In the genomic region with DNA sequence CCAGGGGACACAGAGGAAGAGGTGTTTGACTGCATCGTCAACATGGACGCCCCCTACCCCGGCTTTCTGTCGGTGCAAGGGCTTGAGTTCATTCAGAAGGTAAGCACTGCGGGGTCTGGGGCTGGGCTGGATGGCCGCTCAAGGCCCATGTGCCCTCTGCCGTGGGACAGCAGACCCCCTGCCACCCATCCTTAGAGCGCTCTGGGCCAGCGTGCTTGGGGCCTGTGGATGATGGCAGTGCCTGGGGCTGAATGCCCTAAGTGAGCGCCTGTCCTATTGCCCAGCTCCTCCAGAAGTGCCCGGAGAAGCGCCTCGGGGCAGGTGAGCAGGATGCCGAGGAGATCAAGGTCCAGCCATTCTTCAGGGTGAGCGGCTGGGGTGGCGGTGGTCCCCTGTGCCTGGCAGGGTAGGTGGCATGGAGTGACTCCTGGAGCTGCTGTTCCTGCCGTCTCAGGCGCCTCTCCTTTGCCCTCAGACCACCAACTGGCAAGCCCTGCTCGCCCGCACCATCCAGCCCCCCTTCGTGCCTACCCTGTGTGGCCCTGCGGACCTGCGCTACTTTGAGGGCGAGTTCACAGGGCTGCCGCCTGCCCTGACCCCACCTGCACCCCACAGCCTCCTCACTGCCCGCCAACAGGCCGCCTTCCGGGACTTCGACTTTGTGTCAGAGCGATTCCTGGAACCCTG, we compare ENCODE assay signal across 21 cellular contexts. TPM values are rescaled to one million over a fixed set of nuclear protein-coding genes. Genes with fewer than 3 reads are reported as not detected.
DNase-seq lines count a peak whose midpoint lies in the region; TF ChIP-seq lines count a peak whose summit lies in the region.
"Had no signal": no experiment of that assay in that cellular context is flagged by ENCODE, and none has a peak within 500 bp of the region (broad histone marks: within the 10 kb centered on the region; RNA-seq: fewer than 3 reads in every experiment).

No MANE protein-coding gene starts in this region.

- CTCF ChIA-PET in MCF 10A (lab: Yijun Ruan, JAX): interaction anchor here (0.9 kb wide), 1 partner anchor 52 kb away, joined by 4 read pairs; no protein-coding TSS in a partner anchor
- CTCF ChIA-PET in SK-N-SH (lab: Yijun Ruan, JAX): interaction anchor here (1.0 to 2.7 kb wide), 2 partner anchors 16 to 18 kb away, joined by 3 to 8 read pairs; a partner anchor contains a TSS

- TF ChIP-seq CTCF in MCF 10A (IDR thresholded peaks at IDR 0.05; ENCODE audit: unreplicated experiment) (no peak), breast epithelium (IDR thresholded peaks at IDR 0.05) (no peak), endodermal cell (conservative IDR thresholded peaks at IDR 0.05) (peak; percentile 19), suprapubic skin (IDR thresholded peaks at IDR 0.05) (no peak), SK-N-SH (IDR thresholded peaks at IDR 0.05) (no peak)

- H3K79me2 ChIP-seq in SK-N-SH (ENCODE audit: insufficient read depth): no peaks in the 10 kb centered on the region

- H3K4me1 ChIP-seq in breast epithelium (peaks cover 0 to 9% of the 10 kb centered on the region in 2 donors), endodermal cell (ENCODE audit: control insufficient read depth, insufficient read depth, low read length) (no peaks in the 10 kb centered on the region), suprapubic skin (peaks cover 33% of the 10 kb centered on the region), SK-N-SH (ENCODE audit: control insufficient read depth in 1 of 2, insufficient read depth in 2 of 2, low read depth in 1 of 2, low read length in 1 of 2) (peaks cover 0 to 14% of the 10 kb centered on the region in 2 experiments; a peak in 1 of 4 replicates)

- TF ChIP-seq POLR2A in breast epithelium (IDR thresholded peaks at IDR 0.05) (no peak), suprapubic skin (IDR thresholded peaks at IDR 0.05) (no peak)

- TF ChIP-seq RAD21 in SK-N-SH (IDR thresholded peaks at IDR 0.05; ENCODE audit: low read length): no peak

- H3K27me3 ChIP-seq in breast epithelium: no peaks in the 10 kb centered on the region
- H3K27me3 ChIP-seq in endodermal cell (ENCODE audit: control insufficient read depth, insufficient read depth, low read length, poor library complexity, severe bottlenecking): no peaks in the 10 kb centered on the region
- H3K27me3 ChIP-seq in suprapubic skin: no peaks in the 10 kb centered on the region
- no peaks in the 10 kb centered on the region for H3K27me3 ChIP-seq in SK-N-SH (ENCODE audit: insufficient read depth)
- H3K27me3 ChIP-seq: SJSA1, upper lobe of left lung had no signal

- H3K9me3 Mint-ChIP-seq in MCF 10A (ENCODE audit: unreplicated experiment): no peaks in the 10 kb centered on the region
- no peaks in the 10 kb centered on the region for H3K9me3 Mint-ChIP-seq in endodermal cell
- H3K9me3 Mint-ChIP-seq: activated naive CD8-positive, alpha-beta T cell treated with anti-CD3 and anti-CD28 coated beads, Interleukin-2, amount 10 ng/mL, durations not matched to agents 7 days and 5 days had no signal

- POLR2A ChIA-PET in MCF 10A (lab: Yijun Ruan, JAX): interaction anchor here (0.5 to 1.9 kb wide), 6 partner anchors 16 to 85 kb away, joined by 3 to 12 read pairs (median 5); a partner anchor contains a TSS
- POLR2A ChIA-PET in SK-N-SH (lab: Yijun Ruan, JAX): no interaction called here

- H3K4me2 ChIP-seq in SK-N-SH: no peak overlapping the region
- H3K4me2 ChIP-seq: KMS-11 had no signal

- BruUV-seq in MCF 10A (replicated peaks; lab: Mats Ljungman, UMichigan): no TSS peak

- H3K9ac ChIP-seq in endodermal cell (ENCODE audit: extremely low read depth, low read length, poor library complexity, severe bottlenecking) (no peak overlapping the region), SK-N-SH (no peak overlapping the region)
- H3K9ac ChIP-seq: KMS-11 had no signal

- H3K4me3 ChIP-seq in breast epithelium (no peak overlapping the region), endodermal cell (ENCODE audit: low read length) (no peak overlapping the region), suprapubic skin (no peak overlapping the region), SK-N-SH (ENCODE audit: low read depth in 2 of 2, low read length in 1 of 2) (no peak overlapping the region)
- H3K4me3 ChIP-seq: lung, mucosa of descending colon, SJSA1, upper lobe of left lung had no signal

- no peaks in the 10 kb centered on the region for H3K9me2 ChIP-seq in SK-N-SH

- H3K36me3 Mint-ChIP-seq in MCF 10A (ENCODE audit: insufficient read depth, unreplicated experiment) (no peaks in the 10 kb centered on the region), endodermal cell (ENCODE audit: low read depth) (peaks cover 22% of the 10 kb centered on the region)

- H3K4me1 Mint-ChIP-seq in MCF 10A (ENCODE audit: insufficient read depth, unreplicated experiment) (peaks cover 35% of the 10 kb centered on the region), endodermal cell (peaks cover 10% of the 10 kb centered on the region)

- WGBS in endodermal cell (ENCODE audit: insufficient coverage in 1 of 2, insufficient read length in 1 of 2), 2 experiments: 94 to 98% methylated on average over 19 to 30 of the region's 30 CpGs
- WGBS in suprapubic skin: 94% methylated on average over 24 of the region's 30 CpGs
- over 99% methylated on average over 16 of the region's 30 CpGs for WGBS in SK-N-SH (ENCODE audit: low lambda C conversion rate)

- DNase-seq in MCF 10A (ENCODE audit: unreplicated experiment): no peak
- no peak for DNase-seq in breast epithelium (ENCODE audit: low spot score in 2 of 2)
- DNase-seq in endodermal cell: peak; percentile 57
- DNase-seq in suprapubic skin (ENCODE audit: low spot score in 2 of 2): no peak
- DNase-seq in SK-N-SH: no peak
- no peak for DNase-seq in GOT3 (lab: John Stamatoyannopoulos, UW)
- DNase-seq: 8988T; activated effector memory CD4-positive, alpha-beta T cell treated with anti-CD3 and anti-CD28 coated beads, Interleukin-2, amount 50 U/mL, for 16 hours; activated naive CD8-positive, alpha-beta T cell treated with anti-CD3 and anti-CD28 coated beads, Interleukin-2, amount 10 ng/mL, durations not matched to agents 7 days and 5 days; CD4-positive, alpha-beta memory T cell; central memory CD4-positive, alpha-beta T cell; glutamatergic neuron; NCI-H146; NCI-H510A treated with DMSO at 0.1 percent for 48 hours; NK-92 treated with Interleukin-12 subunit alpha and Interleukin-12 subunit beta, amount 100 ng/mL, for 24 hours; stimulated activated CD8-positive, alpha-beta memory T cell treated with anti-CD3 and anti-CD28 coated beads, Interleukin-4, amount 100 ng/mL, for 48 hours had no signal

- H3K9me3 ChIP-seq in breast epithelium (no peaks in the 10 kb centered on the region), endodermal cell (ENCODE audit: control insufficient read depth, low read length) (no peaks in the 10 kb centered on the region), suprapubic skin (no peaks in the 10 kb centered on the region), SK-N-SH (no peaks in the 10 kb centered on the region)
- H3K9me3 ChIP-seq: mucosa of descending colon, SJSA1, upper lobe of left lung had no signal

- TF ChIP-seq EP300 in suprapubic skin (IDR thresholded peaks at IDR 0.05): no peak
- no peak for TF ChIP-seq EP300 in SK-N-SH (IDR thresholded peaks at IDR 0.05; ENCODE audit: borderline replicate concordance in 1 of 2, low read depth in 1 of 2, low read length in 1 of 2)

- H3K4me3 Mint-ChIP-seq in MCF 10A (ENCODE audit: unreplicated experiment): no peak overlapping the region
- no peak overlapping the region for H3K4me3 Mint-ChIP-seq in endodermal cell
- H3K4me3 Mint-ChIP-seq: activated naive CD8-positive, alpha-beta T cell treated with anti-CD3 and anti-CD28 coated beads, Interleukin-2, amount 10 ng/mL, durations not matched to agents 7 days and 5 days; CD4-positive, alpha-beta memory T cell had no signal

- no peaks in the 10 kb centered on the region for H4K20me1 ChIP-seq in SK-N-SH (ENCODE audit: insufficient read depth)

- H3K27ac ChIP-seq in breast epithelium: peak overlapping the region in 1 of 2 donors; percentile 68
- H3K27ac ChIP-seq in endodermal cell (ENCODE audit: low read depth, low read length): no peak overlapping the region
- H3K27ac ChIP-seq in suprapubic skin: peak overlapping the region; percentile 29
- H3K27ac ChIP-seq in SK-N-SH (ENCODE audit: low read depth in 2 of 2, low read length in 1 of 2): no peak overlapping the region
- H3K27ac ChIP-seq: KMS-11, SJSA1 had no signal

- no peaks in the 10 kb centered on the region for H3K36me3 ChIP-seq in breast epithelium
- H3K36me3 ChIP-seq in endodermal cell (ENCODE audit: control insufficient read depth, insufficient read depth, low read length): peaks cover 4% of the 10 kb centered on the region
- peaks cover 23% of the 10 kb centered on the region for H3K36me3 ChIP-seq in suprapubic skin
- H3K36me3 ChIP-seq in SK-N-SH (replicated peaks in 1 of 2; ENCODE audit: control insufficient read depth in 1 of 2, insufficient read depth in 2 of 2, low read length in 1 of 2): peaks cover 0 to 7% of the 10 kb centered on the region in 2 experiments

- intact Hi-C loops in MCF 10A (cut with micrococcal nuclease) (no loop called here), breast epithelium (cut with DNase I; ENCODE audit: low total_unique reads) (no loop called here)

- no peak overlapping the region for H2AFZ ChIP-seq in SK-N-SH (ENCODE audit: low read depth)

- peaks cover 1% of the 10 kb centered on the region for H3F3A ChIP-seq in SK-N-SH (replicated peaks; ENCODE audit: insufficient read depth)

- peak overlapping the region; percentile 86 for H3K27ac Mint-ChIP-seq in MCF 10A (ENCODE audit: low read depth, unreplicated experiment)
- H3K27ac Mint-ChIP-seq in endodermal cell: peak overlapping the region; percentile 35

- no peaks in the 10 kb centered on the region for H3K27me3 Mint-ChIP-seq in MCF 10A (ENCODE audit: insufficient read depth, unreplicated experiment)
- H3K27me3 Mint-ChIP-seq in endodermal cell (ENCODE audit: insufficient read depth): no peaks in the 10 kb centered on the region
- H3K27me3 Mint-ChIP-seq: activated naive CD8-positive, alpha-beta T cell treated with anti-CD3 and anti-CD28 coated beads, Interleukin-2, amount 10 ng/mL, durations not matched to agents 7 days and 5 days; CD4-positive, alpha-beta memory T cell had no signal

RNA-seq across cellular contexts. Expression of a gene that starts 3.9 kb away (rescaled TPM):
- 22.1 and 22.9 TPM in 2 replicates for total RNA-seq in MCF 10A (2022)
- total RNA-seq in breast epithelium: 10 to 100 TPM; 15.7 to 33.7 (median 30.2) TPM
- total RNA-seq in endodermal cell: 10 to 100 TPM; 50.5 to 59.6 TPM
- 27.6 TPM for polyA plus RNA-seq in endodermal cell (2013, experiment 1 of 2)
- 26.7 TPM for polyA plus RNA-seq in endodermal cell (2013, experiment 2 of 2)
- 10 to 100 TPM; 31.5 to 90.5 (median 75.0) TPM for total RNA-seq in suprapubic skin
- 36.6 and 51.3 TPM in 2 replicates for polyA plus RNA-seq in SK-N-SH (2012; rRNA removed)
- 20.8 and 32.1 TPM in 2 replicates for polyA plus RNA-seq in SK-N-SH (2012; cell fraction: cytosol; rRNA removed)
- 26.9 and 52.8 TPM in 2 replicates for polyA plus RNA-seq in SK-N-SH (2012; cell fraction: nucleus; rRNA removed)

RNA-seq across cellular contexts. Expression of a gene that starts 17.8 kb away (rescaled TPM):
- total RNA-seq in MCF 10A (2022): 1.1 TPM in 2 replicates
- 1 to 10 TPM; 2.6 to 8.5 (median 7.0) TPM for total RNA-seq in breast epithelium
- total RNA-seq in endodermal cell: 10 to 100 TPM; 26.0 to 27.2 TPM
- 17.5 TPM for polyA plus RNA-seq in endodermal cell (2013, experiment 1 of 2)
- 17.8 TPM for polyA plus RNA-seq in endodermal cell (2013, experiment 2 of 2)
- 1 to 10 TPM; 3.4 to 6.0 (median 4.4) TPM for total RNA-seq in suprapubic skin
- polyA plus RNA-seq in SK-N-SH (2012; rRNA removed): 5.0 and 7.8 TPM in 2 replicates
- 1.8 and 4.1 TPM in 2 replicates for polyA plus RNA-seq in SK-N-SH (2012; cell fraction: cytosol; rRNA removed)
- polyA plus RNA-seq in SK-N-SH (2012; cell fraction: nucleus; rRNA removed): 15.1 and 16.8 TPM in 2 replicates

RNA-seq across cellular contexts. Expression of a gene that starts 31.0 kb away (rescaled TPM):
- total RNA-seq in MCF 10A (2022) (512 and 563 TPM in 2 replicates), breast epithelium (100 to 1,000 TPM; 142 to 168 (median 158) TPM), endodermal cell (100 to 1,000 TPM; 762 to 795 TPM), suprapubic skin (100 to 1,000 TPM; 101 to 166 (median 161) TPM)
- 715 TPM for polyA plus RNA-seq in endodermal cell (2013, experiment 1 of 2)
- polyA plus RNA-seq in endodermal cell (2013, experiment 2 of 2): 707 TPM
- polyA plus RNA-seq in SK-N-SH (2012; rRNA removed): 64.6 and 79.5 TPM in 2 replicates
- 101 and 156 TPM in 2 replicates for polyA plus RNA-seq in SK-N-SH (2012; cell fraction: cytosol; rRNA removed)
- polyA plus RNA-seq in SK-N-SH (2012; cell fraction: nucleus; rRNA removed): 59.7 and 115 TPM in 2 replicates

RNA-seq across cellular contexts. Expression of a gene that starts 51.7 kb away (rescaled TPM):
- total RNA-seq in MCF 10A (2022) (19.5 and 26.6 TPM in 2 replicates), breast epithelium (10 to 100 TPM; 31.2 to 42.9 (median 34.1) TPM), endodermal cell (10 to 100 TPM; 33.0 to 33.8 TPM), suprapubic skin (10 to 100 TPM; 53.7 to 75.3 (median 67.7) TPM)
- polyA plus RNA-seq in endodermal cell (2013, experiment 1 of 2): 23.8 TPM
- polyA plus RNA-seq in endodermal cell (2013, experiment 2 of 2): 22.5 TPM
- 25.4 and 30.9 TPM in 2 replicates for polyA plus RNA-seq in SK-N-SH (2012; rRNA removed)
- polyA plus RNA-seq in SK-N-SH (2012; cell fraction: cytosol; rRNA removed): 12.0 and 17.2 TPM in 2 replicates
- polyA plus RNA-seq in SK-N-SH (2012; cell fraction: nucleus; rRNA removed): 46.9 and 78.6 TPM in 2 replicates
